ENCODE assay signal across 1 cellular context in genomic region chr12:56189918-56190694, GRCh38.
TF ChIP-seq lines count a peak whose summit lies in the region.

No MANE protein-coding gene starts in this region.

TF ChIP-seq in A549, 52 proteins besides CTCF, POLR2A, EP300 and RAD21 (continued from another document):
- 0 out of 2 replicates have a peak, but pooled peaks have one; percentile 62 for TF ChIP-seq ELK1 (IDR thresholded peaks at IDR 0.05; ENCODE audit: low read depth, low read length)
- peak; percentile 54; the same call in 1 of the 2 replicates for TF ChIP-seq MAX (IDR thresholded peaks at IDR 0.05)
- TF ChIP-seq MYC (IDR thresholded peaks at IDR 0.05; ENCODE audit: borderline replicate concordance, low read length) = peak; percentile 45; the same call in 1 of the 2 replicates
- no peak for TF ChIP-seq MAFK (IDR thresholded peaks at IDR 0.05; ENCODE audit: partially characterized antibody)
